In genomic region chr2:230932556-230933511, GRCh38 we compare ENCODE assay signal across 9 cellular contexts. TPM values are rescaled to one million over a fixed set of nuclear protein-coding genes. Genes with fewer than 3 reads are reported as not detected.
DNase-seq lines count a peak whose midpoint lies in the region; ATAC-seq and TF ChIP-seq lines count a peak whose summit lies in the region.
"Had no signal": no experiment of that assay in that cellular context is flagged by ENCODE, and none has a peak within 500 bp of the region (broad histone marks: within the 10 kb centered on the region; RNA-seq: fewer than 3 reads in every experiment).

No MANE protein-coding gene starts in this region.

- no peak overlapping the region for H3K27ac Mint-ChIP-seq in activated CD8-positive, alpha-beta memory T cell treated with anti-CD3 and anti-CD28 coated beads, Interleukin-2, amount 10 ng/mL, durations not matched to agents 7 days and 5 days

- intact Hi-C loops in left cardiac atrium (cut with DNase I) (no loop called here), gastrocnemius medialis (cut with DNase I; ENCODE audit: low total_unique reads) (loop anchor here (2.0 kb wide), 1 partner anchor 62 kb away; no protein-coding TSS in a partner anchor)

- no peak for ATAC-seq in activated CD8-positive, alpha-beta memory T cell treated with anti-CD3 and anti-CD28 coated beads, Interleukin-2, amount 10 ng/mL, durations not matched to agents 7 days and 5 days
- ATAC-seq in left cardiac atrium: peak; percentile 91
- peak; percentile 62 to 76 for ATAC-seq in gastrocnemius medialis

- H3K36me3 Mint-ChIP-seq in activated CD8-positive, alpha-beta memory T cell treated with anti-CD3 and anti-CD28 coated beads, Interleukin-2, amount 10 ng/mL, durations not matched to agents 7 days and 5 days: peaks cover 10% of the 10 kb centered on the region

- CTCF ChIA-PET in activated CD8-positive, alpha-beta memory T cell treated with anti-CD3 and anti-CD28 coated beads, Interleukin-2, amount 10 ng/mL, durations not matched to agents 7 days and 5 days (lab: Charles Lee): interaction anchor here (0.7 to 1.0 kb wide), 2 partner anchors 8 to 31 kb away, joined by 3 read pairs; partner anchors contain the start of gene GPR55

- H3K9me3 ChIP-seq in gastrocnemius medialis: no peaks in the 10 kb centered on the region

- H3K4me3 Mint-ChIP-seq in activated CD8-positive, alpha-beta memory T cell treated with anti-CD3 and anti-CD28 coated beads, Interleukin-2, amount 10 ng/mL, durations not matched to agents 7 days and 5 days: no peak overlapping the region
- H3K4me3 Mint-ChIP-seq: naive B cell had no signal

- no peak for TF ChIP-seq POLR2A in gastrocnemius medialis (IDR thresholded peaks at IDR 0.05)

- H3K27ac ChIP-seq in gastrocnemius medialis: peak overlapping the region in 2 of 4 donors; percentile 37 to 38

- H3K27me3 Mint-ChIP-seq in activated CD8-positive, alpha-beta memory T cell treated with anti-CD3 and anti-CD28 coated beads, Interleukin-2, amount 10 ng/mL, durations not matched to agents 7 days and 5 days: peaks cover 15% of the 10 kb centered on the region

- no peak overlapping the region for H3K4me3 ChIP-seq in gastrocnemius medialis

- H3K4me1 ChIP-seq in gastrocnemius medialis: no peaks in the 10 kb centered on the region

- H3K9me3 Mint-ChIP-seq in activated CD8-positive, alpha-beta memory T cell treated with anti-CD3 and anti-CD28 coated beads, Interleukin-2, amount 10 ng/mL, durations not matched to agents 7 days and 5 days (ENCODE audit: low read depth): peaks cover 11% of the 10 kb centered on the region

- in situ Hi-C loops in gastrocnemius medialis (cut with MboI; ENCODE audit: low sequenced_read_pairs in 4 of 4): no loop called here

- H3K36me3 ChIP-seq in gastrocnemius medialis: no peaks in the 10 kb centered on the region

- DNase-seq in GM04503 (ENCODE audit: low read depth) (peak; percentile 17), left cardiac atrium (peak; percentile 79), gastrocnemius medialis (peak; percentile 32 to 53), OCI-M1 (lab: John Stamatoyannopoulos, UW) (no peak), NCI-H446 treated with DMSO at 0.1 percent for 48 hours (lab: John Stamatoyannopoulos, UW) (no peak), NCI-H1930 (lab: John Stamatoyannopoulos, UW) (no peak), NAMALWA (ENCODE audit: low spot score) (no peak)
- peak; percentile 34 for DNase-seq in activated CD8-positive, alpha-beta memory T cell treated with anti-CD3 and anti-CD28 coated beads, Interleukin-2, amount 10 ng/mL, durations not matched to agents 7 days and 5 days
- DNase-seq: naive B cell had no signal

- peaks cover 0 to 18% (median 0%) of the 10 kb centered on the region in 3 donors for H3K27me3 ChIP-seq in gastrocnemius medialis

- TF ChIP-seq CTCF in gastrocnemius medialis (IDR thresholded peaks at IDR 0.05 in 4 of 5, conservative IDR thresholded peaks at IDR 0.05 in 1 of 5): no peak

- peaks cover 16% of the 10 kb centered on the region for H3K4me1 Mint-ChIP-seq in activated CD8-positive, alpha-beta memory T cell treated with anti-CD3 and anti-CD28 coated beads, Interleukin-2, amount 10 ng/mL, durations not matched to agents 7 days and 5 days
- H3K4me1 Mint-ChIP-seq: naive B cell had no signal

RNA-seq across cellular contexts. Expression of gene GPR55, which starts 7.8 kb away (rescaled TPM):
- 10 to 100 TPM; 42.1 to 58.8 TPM for total RNA-seq in activated CD8-positive, alpha-beta memory T cell treated with anti-CD3 and anti-CD28 coated beads, Interleukin-2, amount 10 ng/mL, durations not matched to agents 7 days and 5 days
- total RNA-seq in left cardiac atrium (under 1 TPM in 1 of 2 donors, not detected in 1; 0.08 TPM), gastrocnemius medialis (not detected)

Comparison
In these comparisons a context has a peak if more than half of its experiments do, and no peak if none do; other contexts are left out.
1. DNase-seq: peak in GM04503 (single experiment), activated CD8-positive, alpha-beta memory T cell treated with anti-CD3 and anti-CD28 coated beads, Interleukin-2, amount 10 ng/mL, durations not matched to agents 7 days and 5 days (single experiment), left cardiac atrium (single experiment) and gastrocnemius medialis (2 of 2); none in OCI-M1 (single experiment), NCI-H446 treated with DMSO at 0.1 percent for 48 hours (single experiment), NCI-H1930 (0 of 2) and NAMALWA (single experiment).
2. RNA of gene GPR55, which starts 7.8 kb away (total RNA-seq): 42.1 to 58.8 TPM in activated CD8-positive, alpha-beta memory T cell treated with anti-CD3 and anti-CD28 coated beads, Interleukin-2, amount 10 ng/mL, durations not matched to agents 7 days and 5 days; 0.08 TPM in left cardiac atrium and not detected in gastrocnemius medialis; every median in the first group is over 10 times any median in the second.